ENCODE assay signal across 25 cellular contexts in genomic region chr5:142491679-142492078, GRCh38.
DNase-seq lines count a peak whose midpoint lies in the region; ATAC-seq and TF ChIP-seq lines count a peak whose summit lies in the region.
"Had no signal": no experiment of that assay in that cellular context is flagged by ENCODE, and none has a peak within 500 bp of the region (broad histone marks: within the 10 kb centered on the region; RNA-seq: fewer than 3 reads in every experiment).

No MANE protein-coding gene starts in this region.

- H2AFZ ChIP-seq in neural progenitor cell (replicated peaks) = no peak overlapping the region
- H2AFZ ChIP-seq: GM23248 had no signal

- H3K4me3 ChIP-seq in right cardiac atrium (ENCODE audit: low read length) (no peak overlapping the region), gastroesophageal sphincter (no peak overlapping the region), neural progenitor cell (no peak overlapping the region)
- H3K4me3 ChIP-seq: A549, GM23248, mucosa of descending colon, upper lobe of left lung had no signal

- no peaks in the 10 kb centered on the region for H3K79me2 ChIP-seq in neural progenitor cell (ENCODE audit: low read depth)

- TF ChIP-seq CTCF in gastroesophageal sphincter (IDR thresholded peaks at IDR 0.05) = no peak
- TF ChIP-seq CTCF in neural progenitor cell (IDR thresholded peaks at IDR 0.05) = no peak
- TF ChIP-seq CTCF in type B pancreatic cell (conservative IDR thresholded peaks at IDR 0.05) = no peak

- H3K36me3 ChIP-seq in gastroesophageal sphincter = no peaks in the 10 kb centered on the region
- H3K36me3 ChIP-seq in neural progenitor cell = no peaks in the 10 kb centered on the region
- H3K36me3 ChIP-seq: upper lobe of left lung, WERI-Rb-1 had no signal

- ATAC-seq in right cardiac atrium (no peak), left cardiac atrium (no peak), gastroesophageal sphincter (no peak)
- ATAC-seq: A549; activated CD8-positive, alpha-beta memory T cell treated with anti-CD3 and anti-CD28 coated beads, Interleukin-2, amount 10 ng/mL, durations not matched to agents 7 days and 5 days; foreskin keratinocyte; mucosa of descending colon had no signal

- H3K4me3 Mint-ChIP-seq in neural progenitor cell (no peak overlapping the region), type B pancreatic cell (no peak overlapping the region)
- H3K4me3 Mint-ChIP-seq: activated CD8-positive, alpha-beta memory T cell treated with anti-CD3 and anti-CD28 coated beads, Interleukin-2, amount 10 ng/mL, durations not matched to agents 7 days and 5 days; CD4-positive, alpha-beta memory T cell; stimulated activated naive CD8-positive, alpha-beta T cell treated with anti-CD3 and anti-CD28 coated beads, Interleukin-15, Interleukin-2, amounts not matched to agents 100 ng/mL and 50 ng/mL, for 24 hours had no signal

- H3K27me3 Mint-ChIP-seq in neural progenitor cell (ENCODE audit: insufficient read depth, low read depth) (peaks cover 17% of the 10 kb centered on the region), type B pancreatic cell (no peaks in the 10 kb centered on the region)
- H3K27me3 Mint-ChIP-seq: stimulated activated naive CD8-positive, alpha-beta T cell treated with anti-CD3 and anti-CD28 coated beads, Interleukin-15, Interleukin-2, amounts not matched to agents 100 ng/mL and 50 ng/mL, for 24 hours had no signal

- DNase-seq in right cardiac atrium (no peak), left cardiac atrium (no peak), neural progenitor cell (ENCODE audit: low spot score) (peak; percentile 73), type B pancreatic cell (ENCODE audit: extremely low spot score, unreplicated experiment) (no peak), DMS114 treated with DMSO at 0.1 percent for 48 hours (lab: John Stamatoyannopoulos, UW; ENCODE audit: unreplicated experiment) (no peak), DMS 273 (lab: John Stamatoyannopoulos, UW; ENCODE audit: unreplicated experiment) (no peak), caudate nucleus (lab: John Stamatoyannopoulos, UW) (no peak)
- DNase-seq: activated CD4-positive, alpha-beta T cell treated with anti-CD3 and anti-CD28 coated beads, Interleukin-2, amount 50 U/mL, for 1 hour; activated CD8-positive, alpha-beta memory T cell treated with anti-CD3 and anti-CD28 coated beads, Interleukin-2, amount 10 ng/mL, durations not matched to agents 7 days and 5 days; activated naive CD4-positive, alpha-beta T cell; activated T-cell treated with anti-CD3 and anti-CD28 coated beads, Interleukin-2, amount 50 U/mL, for 48 hours; CD4-positive, alpha-beta memory T cell; DMS 273 treated with DMSO at 0.1 percent for 48 hours; effector CD8-positive, alpha-beta T cell; foreskin keratinocyte; GM23248; mucosa of descending colon; NCI-H187; SHP77; T-helper 9 cell; upper lobe of left lung had no signal

- peak overlapping the region; percentile 40 for H3K4me2 ChIP-seq in neural progenitor cell
- H3K4me2 ChIP-seq: A549 had no signal

- H3K9me3 Mint-ChIP-seq in neural progenitor cell (peaks cover 9% of the 10 kb centered on the region), type B pancreatic cell (peaks cover under 1% of the 10 kb centered on the region)
- H3K9me3 Mint-ChIP-seq: stimulated activated naive CD8-positive, alpha-beta T cell treated with anti-CD3 and anti-CD28 coated beads, Interleukin-15, Interleukin-2, amounts not matched to agents 100 ng/mL and 50 ng/mL, for 24 hours had no signal

- peaks cover 23% of the 10 kb centered on the region for H3F3A ChIP-seq in neural progenitor cell (ENCODE audit: low read depth)

- H3K27ac ChIP-seq in right cardiac atrium (ENCODE audit: low read length) (peak overlapping the region; percentile 13), gastroesophageal sphincter (peak overlapping the region in 3 of 4 donors; percentile 2 to 68 (median 51)), neural progenitor cell (peak overlapping the region; percentile 73), caudate nucleus (ENCODE audit: low read depth, low read length) (no peak overlapping the region)
- H3K27ac ChIP-seq: A549, foreskin keratinocyte, GM23248, WERI-Rb-1 had no signal

- WGBS in right cardiac atrium = 72% methylated on average over 8 of the region's 8 CpGs
- 95% methylated on average over 3 to 7 of the region's 8 CpGs for WGBS in gastroesophageal sphincter (ENCODE audit: low coverage in 1 of 2), 2 donors

- H3K9me3 ChIP-seq in right cardiac atrium (ENCODE audit: control insufficient read depth, low read length) (no peaks in the 10 kb centered on the region), gastroesophageal sphincter (no peaks in the 10 kb centered on the region), neural progenitor cell (ENCODE audit: low read depth) (no peaks in the 10 kb centered on the region)
- H3K9me3 ChIP-seq: A549, mucosa of descending colon, upper lobe of left lung had no signal

- H3K27ac Mint-ChIP-seq in neural progenitor cell (peak overlapping the region; percentile 95), type B pancreatic cell (peak overlapping the region; percentile 68)
- H3K27ac Mint-ChIP-seq: activated CD8-positive, alpha-beta memory T cell treated with anti-CD3 and anti-CD28 coated beads, Interleukin-2, amount 10 ng/mL, durations not matched to agents 7 days and 5 days; CD4-positive, alpha-beta memory T cell; stimulated activated naive CD8-positive, alpha-beta T cell treated with anti-CD3 and anti-CD28 coated beads, Interleukin-15, Interleukin-2, amounts not matched to agents 100 ng/mL and 50 ng/mL, for 24 hours had no signal

- H3K4me1 ChIP-seq in right cardiac atrium (ENCODE audit: control insufficient read depth, insufficient read depth, low read length) (no peaks in the 10 kb centered on the region), gastroesophageal sphincter (peaks cover 3 to 68% (median 11%) of the 10 kb centered on the region in 3 donors), neural progenitor cell (peaks cover 27% of the 10 kb centered on the region)
- H3K4me1 ChIP-seq: A549 had no signal

- no peak overlapping the region for H3K9ac ChIP-seq in neural progenitor cell

- intact Hi-C loops in right cardiac atrium (cut with DNase I) (no loop called here), left cardiac atrium (cut with DNase I) (no loop called here)

- peaks cover 3% of the 10 kb centered on the region for H3K36me3 Mint-ChIP-seq in neural progenitor cell
- peaks cover 4% of the 10 kb centered on the region for H3K36me3 Mint-ChIP-seq in type B pancreatic cell
- H3K36me3 Mint-ChIP-seq: activated CD8-positive, alpha-beta memory T cell treated with anti-CD3 and anti-CD28 coated beads, Interleukin-2, amount 10 ng/mL, durations not matched to agents 7 days and 5 days; CD4-positive, alpha-beta memory T cell had no signal

- TF ChIP-seq POLR2A in gastroesophageal sphincter (IDR thresholded peaks at IDR 0.05) = no peak

- TF ChIP-seq EP300 in gastroesophageal sphincter (IDR thresholded peaks at IDR 0.05) = no peak

- H3K4me1 Mint-ChIP-seq in neural progenitor cell = peaks cover 76% of the 10 kb centered on the region
- H3K4me1 Mint-ChIP-seq in type B pancreatic cell (ENCODE audit: unreplicated experiment) = peaks cover 43% of the 10 kb centered on the region

- H3K27me3 ChIP-seq in right cardiac atrium (ENCODE audit: control insufficient read depth, insufficient read depth) (no peaks in the 10 kb centered on the region), gastroesophageal sphincter (no peaks in the 10 kb centered on the region), neural progenitor cell (peaks cover 88% of the 10 kb centered on the region)
- H3K27me3 ChIP-seq: foreskin keratinocyte, upper lobe of left lung had no signal

- H4K20me1 ChIP-seq in neural progenitor cell (ENCODE audit: low read depth) = peaks cover 19% of the 10 kb centered on the region
